8 cellular contexts compared by ENCODE assay signal in genomic region chr17:63774982-63775290, GRCh38. TPM values are rescaled to one million over a fixed set of nuclear protein-coding genes. Genes with fewer than 3 reads are reported as not detected.
A peak's percentile ranks its signal among the peaks of the same experiment; 100 is the strongest.
DNase-seq lines count a peak whose midpoint lies in the region; ATAC-seq and TF ChIP-seq lines count a peak whose summit lies in the region.

No MANE protein-coding gene starts in this region.

- peak overlapping the region; percentile 84 for H3K4me2 ChIP-seq in HCT116 (ENCODE audit: low read length)

- ATAC-seq in HCT116, result no peak
- no peak for ATAC-seq in activated naive CD8-positive, alpha-beta T cell treated with anti-CD3 and anti-CD28 coated beads, Interleukin-2, amount 10 ng/mL, durations not matched to agents 7 days and 5 days (ENCODE audit: low read depth)

- BruUV-seq in HCT116 (replicated peaks; lab: Mats Ljungman, UMichigan), result TSS peak; percentile 42

- TF ChIP-seq RAD21 in HCT116 (IDR thresholded peaks at IDR 0.05; ENCODE audit: low read depth), result no peak

- H3K9me3 Mint-ChIP-seq in activated naive CD8-positive, alpha-beta T cell treated with anti-CD3 and anti-CD28 coated beads, Interleukin-2, amount 10 ng/mL, durations not matched to agents 7 days and 5 days, result no peaks in the 10 kb centered on the region

- H3K9ac ChIP-seq in HCT116 (ENCODE audit: low read length), result peak overlapping the region; percentile 94

- H3K4me1 ChIP-seq in HCT116 (ENCODE audit: control insufficient read depth in 1 of 2, insufficient read depth in 2 of 2, low read length in 2 of 2), result peaks cover 21 to 44% of the 10 kb centered on the region in 2 experiments
- peaks cover 0 to 80% (median 29%) of the 10 kb centered on the region in 4 donors for H3K4me1 ChIP-seq in tibial nerve

- no peaks in the 10 kb centered on the region for H3K9me2 ChIP-seq in HCT116 (ENCODE audit: insufficient read depth)

- H3K27me3 ChIP-seq in HCT116 (ENCODE audit: insufficient read depth, low read length), result no peaks in the 10 kb centered on the region
- no peaks in the 10 kb centered on the region for H3K27me3 ChIP-seq in tibial nerve

- H3K4me3 ChIP-seq in HCT116 (replicated peaks in 1 of 2; ENCODE audit: low read depth in 1 of 2, low read length in 2 of 2), result peak overlapping the region; percentile 81 to 83
- peak overlapping the region; percentile 71 to 99 (median 92) for H3K4me3 ChIP-seq in tibial nerve

- H3K36me3 Mint-ChIP-seq in activated naive CD8-positive, alpha-beta T cell treated with anti-CD3 and anti-CD28 coated beads, Interleukin-2, amount 10 ng/mL, durations not matched to agents 7 days and 5 days, result peaks cover 25% of the 10 kb centered on the region

- peak; percentile 9 for DNase-seq in ACHN
- DNase-seq in HCT116 (ENCODE audit: low read depth, low spot score), result no peak
- DNase-seq in activated naive CD8-positive, alpha-beta T cell treated with anti-CD3 and anti-CD28 coated beads, Interleukin-2, amount 10 ng/mL, durations not matched to agents 7 days and 5 days, result no peak
- DNase-seq in kidney tubule cell (ENCODE audit: low spot score), result peak; percentile 28
- no peak for DNase-seq in tibial nerve (ENCODE audit: low spot score in 2 of 2)
- DNase-seq in RWPE1 (ENCODE audit: low spot score), result no peak
- no peak for DNase-seq in stimulated activated CD4-positive, alpha-beta T cell treated with anti-CD3 and anti-CD28 coated beads, Interleukin-4, amount 100 ng/mL, for 1 hour
- DNase-seq in retina, result no peak

- H3K36me3 ChIP-seq in HCT116 (ENCODE audit: control insufficient read depth in 1 of 2, insufficient read depth in 2 of 2, low read length in 2 of 2), result peaks cover 12 to 33% of the 10 kb centered on the region in 2 experiments; a peak in 3 of 4 replicates
- H3K36me3 ChIP-seq in tibial nerve, result peaks cover 0 to 8% (median 0%) of the 10 kb centered on the region in 3 donors

- H3K27me3 Mint-ChIP-seq in activated naive CD8-positive, alpha-beta T cell treated with anti-CD3 and anti-CD28 coated beads, Interleukin-2, amount 10 ng/mL, durations not matched to agents 7 days and 5 days, result no peaks in the 10 kb centered on the region

- TF ChIP-seq CTCF in HCT116 (IDR thresholded peaks at IDR 0.05 in 2 of 3, conservative IDR thresholded peaks at IDR 0.05 in 1 of 3; ENCODE audit: borderline replicate concordance in 1 of 3, insufficient read depth in 1 of 3, low read depth in 2 of 3, low read length in 2 of 3) (no peak), tibial nerve (IDR thresholded peaks at IDR 0.05) (no peak), RWPE1 (conservative IDR thresholded peaks at IDR 0.05; ENCODE audit: low read depth) (no peak)

- RAD21 ChIA-PET in HCT116 (lab: Charles Lee; ENCODE audit: low non-redundant PET in 1 of 2, low total read pairs in 2 of 2, uncharacterized antibody in 2 of 2, unreplicated experiment in 2 of 2), result no interaction called here

- WGBS in tibial nerve, 2 donors, result 0 to 1% methylated on average over 4 of the region's 4 CpGs

- H4K20me1 ChIP-seq in HCT116 (ENCODE audit: insufficient read depth), result peaks cover 16% of the 10 kb centered on the region; the same call in 1 of the 2 replicates

- H3K4me3 Mint-ChIP-seq in activated naive CD8-positive, alpha-beta T cell treated with anti-CD3 and anti-CD28 coated beads, Interleukin-2, amount 10 ng/mL, durations not matched to agents 7 days and 5 days, result peak overlapping the region; percentile 91

- H2AFZ ChIP-seq in HCT116 (ENCODE audit: low read depth, low read length, poor library complexity, severe bottlenecking), result no peak overlapping the region

- POLR2A ChIA-PET in HCT116 (lab: Charles Lee), result interaction anchor here (2.3 kb wide), 1 partner anchor 9 kb away, joined by 42 read pairs; no protein-coding TSS in a partner anchor
- POLR2A ChIA-PET in activated naive CD8-positive, alpha-beta T cell treated with anti-CD3 and anti-CD28 coated beads, Interleukin-2, amount 10 ng/mL, durations not matched to agents 7 days and 5 days (lab: Charles Lee), result interaction anchor here (0.8 to 5.1 kb wide), 10 partner anchors 8 to 78 kb away, joined by 3 to 64 read pairs (median 10); partner anchors contain the start of genes LIMD2 and SMARCD2
- POLR2A ChIA-PET in RWPE1 (lab: Yijun Ruan, JAX; ENCODE audit: low non-redundant PET), result no interaction called here

- in situ Hi-C loops in ACHN (cut with HindIII; ENCODE audit: low pct_ligation_motif_present, low pct_unique_long_range_greater_than_20kb, low sequenced_read_pairs), result no loop called here

- peaks cover 41% of the 10 kb centered on the region for H3K4me1 Mint-ChIP-seq in activated naive CD8-positive, alpha-beta T cell treated with anti-CD3 and anti-CD28 coated beads, Interleukin-2, amount 10 ng/mL, durations not matched to agents 7 days and 5 days

- peak overlapping the region; percentile 91 for H3K27ac ChIP-seq in HCT116 (ENCODE audit: low read depth, low read length)
- peak overlapping the region; percentile 91 to 99 (median 94) for H3K27ac ChIP-seq in tibial nerve
- H3K27ac ChIP-seq in RWPE1, result no peak overlapping the region

- peak overlapping the region; percentile 97 for H3K27ac Mint-ChIP-seq in activated naive CD8-positive, alpha-beta T cell treated with anti-CD3 and anti-CD28 coated beads, Interleukin-2, amount 10 ng/mL, durations not matched to agents 7 days and 5 days

- intact Hi-C loops in HCT116 (cut with micrococcal nuclease), result no loop called here

- no peak for TF ChIP-seq POLR2A in HCT116 (IDR thresholded peaks at IDR 0.05; ENCODE audit: borderline replicate concordance, extremely low read depth, insufficient read depth, insufficient read length)
- no peak for TF ChIP-seq POLR2A in tibial nerve (IDR thresholded peaks at IDR 0.05)

- peaks cover 94% of the 10 kb centered on the region for H3K79me2 ChIP-seq in HCT116 (ENCODE audit: insufficient read depth, low read length)

- H3K9me3 ChIP-seq in HCT116 (ENCODE audit: control insufficient read depth in 1 of 2, insufficient read depth in 1 of 2, low read depth in 1 of 2, low read length in 2 of 2), result no peaks in the 10 kb centered on the region
- no peaks in the 10 kb centered on the region for H3K9me3 ChIP-seq in tibial nerve

- no peak for TF ChIP-seq EP300 in tibial nerve (IDR thresholded peaks at IDR 0.05)

- CTCF ChIA-PET in HCT116 (lab: Charles Lee), result no interaction called here
- CTCF ChIA-PET in RWPE1 (lab: Yijun Ruan, JAX), result interaction anchor here (0.8 kb wide), 1 partner anchor 44 kb away, joined by 3 read pairs; no protein-coding TSS in a partner anchor

TF ChIP-seq in HCT116, 20 proteins besides CTCF, POLR2A, EP300 and RAD21 (continues in another document):
- TF ChIP-seq ZNF274 (IDR thresholded peaks at IDR 0.05; ENCODE audit: low read depth, low read length), result no peak
- no peak for TF ChIP-seq FOSL1 (IDR thresholded peaks at IDR 0.05; ENCODE audit: low read depth)
- TF ChIP-seq ZBTB33 (IDR thresholded peaks at IDR 0.05; ENCODE audit: extremely low read depth, insufficient replicate concordance, low read length), result no peak
- no peak for TF ChIP-seq JUND (IDR thresholded peaks at IDR 0.05)
- TF ChIP-seq YY1 (IDR thresholded peaks at IDR 0.05; ENCODE audit: extremely low read depth, insufficient replicate concordance, low read depth, low read length), result no peak
- TF ChIP-seq CEBPB (IDR thresholded peaks at IDR 0.05; ENCODE audit: low read depth), result no peak
- no peak for TF ChIP-seq ELF1 (IDR thresholded peaks at IDR 0.05; ENCODE audit: borderline replicate concordance, low read depth)
- 0 out of 2 replicates have a peak, but pooled peaks have one; percentile 4 for TF ChIP-seq EGR1 (IDR thresholded peaks at IDR 0.05; ENCODE audit: low read depth)
- TF ChIP-seq SIN3A (IDR thresholded peaks at IDR 0.05; ENCODE audit: low read depth), result no peak
- no peak for TF ChIP-seq CBX3 (IDR thresholded peaks at IDR 0.05; ENCODE audit: low read depth)

RNA-seq across cellular contexts. Expression of gene DDX42, which starts 1.0 kb away (rescaled TPM):
- total RNA-seq in HCT116 (2021; ENCODE audit: unreplicated experiment), result 174 TPM
- polyA plus RNA-seq in HCT116 (2012), result 87.7 and 103 TPM in 2 replicates
- total RNA-seq in activated naive CD8-positive, alpha-beta T cell treated with anti-CD3 and anti-CD28 coated beads, Interleukin-2, amount 10 ng/mL, durations not matched to agents 7 days and 5 days, result 100 to 1,000 TPM; 126 to 143 TPM
- 100 to 1,000 TPM; 106 to 154 (median 123) TPM for total RNA-seq in tibial nerve

RNA-seq across cellular contexts. Expression of gene CCDC47, which starts 1.5 kb away (rescaled TPM):
- total RNA-seq in HCT116 (2021; ENCODE audit: unreplicated experiment), result 117 TPM
- polyA plus RNA-seq in HCT116 (2012), result 92.3 and 108 TPM in 2 replicates
- total RNA-seq in activated naive CD8-positive, alpha-beta T cell treated with anti-CD3 and anti-CD28 coated beads, Interleukin-2, amount 10 ng/mL, durations not matched to agents 7 days and 5 days, result 10 to 100 TPM; 47.0 to 54.8 TPM
- total RNA-seq in tibial nerve, result 10 to 100 TPM; 43.7 to 62.0 (median 51.0) TPM

RNA-seq across cellular contexts. Expression of gene STRADA, which starts 33.3 kb away (rescaled TPM):
- total RNA-seq in HCT116 (2021; ENCODE audit: unreplicated experiment), result 38.0 TPM
- 31.2 and 32.8 TPM in 2 replicates for polyA plus RNA-seq in HCT116 (2012)
- 10 to 100 TPM; 54.0 to 61.4 TPM for total RNA-seq in activated naive CD8-positive, alpha-beta T cell treated with anti-CD3 and anti-CD28 coated beads, Interleukin-2, amount 10 ng/mL, durations not matched to agents 7 days and 5 days
- 10 to 100 TPM; 38.0 to 45.8 (median 43.2) TPM for total RNA-seq in tibial nerve

RNA-seq across cellular contexts. Expression of gene PSMC5, which starts 52.3 kb away (rescaled TPM):
- total RNA-seq in HCT116 (2021; ENCODE audit: unreplicated experiment), result 193 TPM
- 205 and 235 TPM in 2 replicates for polyA plus RNA-seq in HCT116 (2012)
- total RNA-seq in activated naive CD8-positive, alpha-beta T cell treated with anti-CD3 and anti-CD28 coated beads, Interleukin-2, amount 10 ng/mL, durations not matched to agents 7 days and 5 days, result 100 to 1,000 TPM; 132 to 135 TPM
- 100 to 1,000 TPM in 2 of 4 donors, 10 to 100 TPM in 2; 62.1 to 116 (median 103) TPM for total RNA-seq in tibial nerve

RNA-seq across cellular contexts. Expression of gene FTSJ3, which starts 52.5 kb away (rescaled TPM):
- total RNA-seq in HCT116 (2021; ENCODE audit: unreplicated experiment) (70.9 TPM), tibial nerve (10 to 100 TPM; 32.8 to 69.3 (median 43.2) TPM)
- polyA plus RNA-seq in HCT116 (2012), result 35.8 and 40.6 TPM in 2 replicates
- total RNA-seq in activated naive CD8-positive, alpha-beta T cell treated with anti-CD3 and anti-CD28 coated beads, Interleukin-2, amount 10 ng/mL, durations not matched to agents 7 days and 5 days, result 10 to 100 TPM; 56.7 to 58.6 TPM

Comparison
In these comparisons a context has a peak if more than half of its experiments do, and no peak if none do; other contexts are left out.
1. DNase-seq: peak in ACHN (single experiment) and kidney tubule cell (single experiment); none in HCT116 (single experiment), activated naive CD8-positive, alpha-beta T cell treated with anti-CD3 and anti-CD28 coated beads, Interleukin-2, amount 10 ng/mL, durations not matched to agents 7 days and 5 days (single experiment), tibial nerve (0 of 2), RWPE1 (single experiment), stimulated activated CD4-positive, alpha-beta T cell treated with anti-CD3 and anti-CD28 coated beads, Interleukin-4, amount 100 ng/mL, for 1 hour (single experiment) and retina (single experiment).